In genomic region chr17:57861000-57861736, GRCh38 we compare ENCODE assay signal across 8 cellular contexts. TPM values are rescaled to one million over a fixed set of nuclear protein-coding genes. Genes with fewer than 3 reads are reported as not detected.
DNase-seq lines count a peak whose midpoint lies in the region; ATAC-seq and TF ChIP-seq lines count a peak whose summit lies in the region.

No MANE protein-coding gene starts in this region.

- intact Hi-C loops in mammary epithelial cell (cut with micrococcal nuclease): no loop called here

- CTCF ChIA-PET in mammary epithelial cell (lab: Charles Lee; ENCODE audit: low non-redundant PET): interaction anchor here (0.6 kb wide), 2 partner anchors 105 to 139 kb away, joined by 3 to 4 read pairs; no protein-coding TSS in a partner anchor

- dilution Hi-C loops in mammary epithelial cell (cut with HindIII; ENCODE audit: low sequenced_read_pairs): no loop called here

- peaks cover 12% of the 10 kb centered on the region for H3K4me1 ChIP-seq in GM23248 (ENCODE audit: insufficient read depth)
- peaks cover 13% of the 10 kb centered on the region for H3K4me1 ChIP-seq in mammary epithelial cell (ENCODE audit: insufficient read depth, low read length)

- H2AFZ ChIP-seq in GM23248 (0 out of 2 replicates have a peak overlapping the region, but pooled peaks have one; percentile 52), mammary epithelial cell (ENCODE audit: low read depth, low read length) (peak overlapping the region; percentile 51)

- BruUV-seq in mammary epithelial cell (replicated peaks; lab: Mats Ljungman, UMichigan): no TSS peak

- ATAC-seq in HG03095 (IDR thresholded peaks at IDR 0.05; ENCODE audit: unreplicated experiment): no peak

- H3K27ac ChIP-seq in GM23248: no peak overlapping the region
- no peak overlapping the region for H3K27ac ChIP-seq in mammary epithelial cell (ENCODE audit: insufficient read depth, low read depth, low read length)

- peak; percentile 41 for DNase-seq in AG10803 (ENCODE audit: low read depth)
- peak; percentile 57 for DNase-seq in GM23248
- peak; percentile 53 for DNase-seq in SK-N-DZ (ENCODE audit: low spot score)
- no peak for DNase-seq in mammary epithelial cell
- peak; percentile 96 for DNase-seq in islet precursor cell
- DNase-seq in stimulated activated CD4-positive, alpha-beta T cell treated with anti-CD3 and anti-CD28 coated beads, Interleukin-4, amount 100 ng/mL, for 4 hours: peak; percentile 16 to 26
- no peak for DNase-seq in NCI-H1092 (lab: John Stamatoyannopoulos, UW)

- H3K4me3 ChIP-seq in AG10803 (ENCODE audit: low read length) (peak overlapping the region; percentile 33), GM23248 (peak overlapping the region; percentile 68), mammary epithelial cell (replicated peaks in 1 of 3; ENCODE audit: insufficient read depth in 1 of 3, low read depth in 2 of 3, low read length in 3 of 3) (peak overlapping the region in 1 of 3 experiments; percentile 40)

- H4K20me1 ChIP-seq in GM23248 (ENCODE audit: insufficient read depth) (no peaks in the 10 kb centered on the region), mammary epithelial cell (ENCODE audit: insufficient read depth, low read length) (no peaks in the 10 kb centered on the region)

- in situ Hi-C loops in GM23248 (cut with MboI): no loop called here
- in situ Hi-C loops in mammary epithelial cell (cut with MboI; ENCODE audit: low sequenced_read_pairs in 2 of 2): loop anchor here in 1 of 2 donors (25.0 kb wide), 1 partner anchor 226 kb away; the partner anchor contains the start of gene DYNLL2

- H3K27me3 ChIP-seq in GM23248 (replicated peaks; ENCODE audit: insufficient read depth): no peaks in the 10 kb centered on the region
- no peaks in the 10 kb centered on the region for H3K27me3 ChIP-seq in mammary epithelial cell (ENCODE audit: insufficient read depth, low read length)

- 7 to 8% methylated on average over 26 to 28 of the region's 28 CpGs for WGBS in GM23248 (ENCODE audit: low coverage in 1 of 2, low lambda C conversion rate in 2 of 2, missing lambda C conversion rate in 2 of 2), 2 experiments
- 27% methylated on average over 20 of the region's 28 CpGs for WGBS in mammary epithelial cell (ENCODE audit: low coverage, missing lambda C conversion rate)

- H3K9ac ChIP-seq in GM23248: peak overlapping the region; percentile 73
- no peak overlapping the region for H3K9ac ChIP-seq in mammary epithelial cell (ENCODE audit: insufficient read depth, low read length)

- H3K4me2 ChIP-seq in GM23248 (ENCODE audit: unreplicated experiment): peak overlapping the region; percentile 92
- peak overlapping the region; percentile 85 for H3K4me2 ChIP-seq in mammary epithelial cell (ENCODE audit: insufficient read depth, low read depth, low read length)

- H3K36me3 ChIP-seq in GM23248 (ENCODE audit: low read depth): no peaks in the 10 kb centered on the region
- no peaks in the 10 kb centered on the region for H3K36me3 ChIP-seq in mammary epithelial cell (ENCODE audit: insufficient read depth, low read length)

- 0 out of 2 replicates have a peak, but pooled peaks cover 3% of the 10 kb centered on the region for H3F3A ChIP-seq in GM23248 (ENCODE audit: insufficient read depth)

- no peak for TF ChIP-seq CTCF in AG10803 (conservative IDR thresholded peaks at IDR 0.05; ENCODE audit: low read length)
- TF ChIP-seq CTCF in mammary epithelial cell (conservative IDR thresholded peaks at IDR 0.05 in 1 of 2, IDR thresholded peaks at IDR 0.05 in 1 of 2; ENCODE audit: extremely low read depth in 1 of 2, insufficient read depth in 1 of 2, low read depth in 1 of 2, low read length in 2 of 2): no peak

- no peaks in the 10 kb centered on the region for H3K9me2 ChIP-seq in GM23248 (ENCODE audit: insufficient read depth)

- H3K9me3 ChIP-seq in GM23248 (ENCODE audit: low read depth) (no peaks in the 10 kb centered on the region), mammary epithelial cell (replicated peaks; ENCODE audit: insufficient read depth, low read length) (no peaks in the 10 kb centered on the region)

- H3K79me2 ChIP-seq in GM23248 (ENCODE audit: insufficient read depth) (no peaks in the 10 kb centered on the region), mammary epithelial cell (ENCODE audit: insufficient read depth, low read length) (no peaks in the 10 kb centered on the region)

RNA-seq across cellular contexts. Expression of gene MRPS23, which starts 11.3 kb away (rescaled TPM):
- 24.8 and 33.4 TPM in 2 replicates for total RNA-seq in GM23248 (2014; rRNA removed; shearing (Covaris generic))
- polyA plus RNA-seq in GM23248 (2016; fragmentation: Nextera tagmentation; extraction: Ambion mirVana) (60.5 and 61.1 TPM in 2 replicates), mammary epithelial cell (63.7 TPM)
- polyA plus RNA-seq in SK-N-DZ (2014; cell fraction: cytosol; rRNA removed): 86.4 and 144 TPM in 2 replicates
- 37.2 and 41.1 TPM in 2 replicates for polyA plus RNA-seq in SK-N-DZ (2014; cell fraction: nucleus; rRNA removed)
- 10 to 100 TPM; 17.7 to 48.4 TPM for total RNA-seq in mammary epithelial cell
- polyA minus RNA-seq in mammary epithelial cell: 9.9 TPM

Comparison
In these comparisons a context has a peak if more than half of its experiments do, and no peak if none do; other contexts are left out.
1. DNase-seq: peak in AG10803 (single experiment), GM23248 (single experiment), SK-N-DZ (single experiment), islet precursor cell (single experiment) and stimulated activated CD4-positive, alpha-beta T cell treated with anti-CD3 and anti-CD28 coated beads, Interleukin-4, amount 100 ng/mL, for 4 hours (2 of 2); none in mammary epithelial cell (single experiment) and NCI-H1092 (single experiment).